In the genomic region with DNA sequence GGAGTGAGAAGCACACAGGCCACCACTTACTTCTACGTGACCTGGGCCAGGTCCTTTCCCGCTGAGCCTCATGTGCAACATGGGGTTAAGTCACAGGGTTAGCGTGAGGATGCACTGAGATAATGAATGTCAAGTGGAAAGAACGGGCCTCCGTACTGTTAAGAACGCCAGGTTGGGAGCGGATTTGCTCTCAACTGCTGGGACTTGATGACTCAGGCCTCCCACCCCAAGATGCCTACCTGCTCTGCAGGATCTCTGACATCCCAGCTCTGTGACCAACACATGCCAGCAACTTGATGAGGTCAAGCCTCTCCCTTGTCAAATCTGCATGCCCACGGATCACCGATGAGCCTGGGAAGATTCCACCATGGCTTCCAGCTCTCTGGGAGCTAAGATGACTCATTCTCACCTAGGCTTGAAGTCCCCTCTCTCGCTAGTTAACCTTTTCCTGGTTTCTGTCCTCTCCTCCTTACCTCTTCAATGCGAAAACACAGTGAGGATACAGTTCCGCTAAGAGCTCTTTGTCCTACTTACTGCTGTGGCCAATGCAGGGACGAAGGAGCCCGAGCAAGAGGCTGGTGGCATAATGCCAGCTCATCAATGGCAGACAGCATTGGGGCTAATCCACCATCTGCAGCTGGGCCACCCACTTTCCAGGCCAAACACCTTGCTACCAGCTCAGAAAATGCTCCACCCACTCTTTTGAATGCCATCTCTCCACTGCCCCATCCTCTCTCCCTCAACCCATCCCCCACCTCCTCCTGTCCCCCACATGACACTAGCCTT, we compare ENCODE assay signal across 17 cellular contexts.
DNase-seq lines count a peak whose midpoint lies in the region; TF ChIP-seq lines count a peak whose summit lies in the region.
"Had no signal": no experiment of that assay in that cellular context is flagged by ENCODE, and none has a peak within 500 bp of the region (broad histone marks: within the 10 kb centered on the region; RNA-seq: fewer than 3 reads in every experiment).

No MANE protein-coding gene starts in this region.

- H3K9me3 Mint-ChIP-seq in chondrocyte (ENCODE audit: low read depth): peaks cover 3% of the 10 kb centered on the region
- H3K9me3 Mint-ChIP-seq: CD4-positive, alpha-beta T cell had no signal

- DNase-seq in NCI-H524 treated with DMSO at 0.1 percent for 48 hours (lab: John Stamatoyannopoulos, UW): peak; percentile 47
- peak; percentile 27 for DNase-seq in hepatocyte (ENCODE audit: low spot score)
- peak; percentile 55 to 73 for DNase-seq in trophoblast cell
- DNase-seq in chondrocyte (ENCODE audit: low spot score): no peak
- DNase-seq in activated CD4-positive, alpha-beta T cell treated with anti-CD3 and anti-CD28 coated beads, Interleukin-2, amount 50 U/mL, for 48 hours: no peak
- no peak for DNase-seq in OCI-LY7 (ENCODE audit: low spot score)
- DNase-seq: CD4-positive, alpha-beta T cell; DMS79 treated with DMSO at 0.1 percent for 48 hours; GM23248; Kasumi-1; NCI-H1105; NCI-H1694; PC-3; SJCRH30 had no signal

- intact Hi-C loops in OCI-LY7 (cut with micrococcal nuclease; ENCODE audit: unreplicated experiment): no loop called here

- H3K23ac ChIP-seq in trophoblast cell (ENCODE audit: low read length): no peak overlapping the region

- peaks cover under 1% of the 10 kb centered on the region for H3K4me1 Mint-ChIP-seq in chondrocyte (ENCODE audit: low read depth)
- H3K4me1 Mint-ChIP-seq: B cell had no signal

- H3K18ac ChIP-seq in trophoblast cell (ENCODE audit: low read length): peak overlapping the region; percentile 18

- H2AK5ac ChIP-seq in trophoblast cell (ENCODE audit: low read length): no peak overlapping the region

- H3K9me2 ChIP-seq in hepatocyte (replicated peaks; ENCODE audit: insufficient read depth) (no peaks in the 10 kb centered on the region), OCI-LY7 (ENCODE audit: insufficient read depth, low read length) (no peaks in the 10 kb centered on the region)

- H4K12ac ChIP-seq in trophoblast cell (ENCODE audit: low read depth, low read length): no peak overlapping the region

- H4K20me1 ChIP-seq in hepatocyte (ENCODE audit: insufficient read depth, poor library complexity, severe bottlenecking) (no peaks in the 10 kb centered on the region), OCI-LY7 (ENCODE audit: insufficient read depth, low read length) (no peaks in the 10 kb centered on the region)

- H3K79me1 ChIP-seq in trophoblast cell (ENCODE audit: low read length): peaks cover 2% of the 10 kb centered on the region

- H3K27me3 ChIP-seq in HUES6 (ENCODE audit: control insufficient read depth, insufficient read depth, low read length) (no peaks in the 10 kb centered on the region; the same call in 1 of the 2 replicates), hepatocyte (no peaks in the 10 kb centered on the region), trophoblast cell (ENCODE audit: insufficient read depth, low read length) (no peaks in the 10 kb centered on the region)
- H3K27me3 ChIP-seq: SJCRH30 had no signal

- H3K36me3 ChIP-seq in HUES6 (ENCODE audit: control insufficient read depth, insufficient read depth, low read length) (no peaks in the 10 kb centered on the region), hepatocyte (replicated peaks; ENCODE audit: insufficient read depth, low read depth) (no peaks in the 10 kb centered on the region), trophoblast cell (ENCODE audit: control insufficient read depth in 1 of 2, insufficient read depth in 2 of 2, low read length in 2 of 2) (no peaks in the 10 kb centered on the region), OCI-LY7 (ENCODE audit: insufficient read depth, low read length) (no peaks in the 10 kb centered on the region)
- H3K36me3 ChIP-seq: SJCRH30 had no signal

- H2BK120ac ChIP-seq in trophoblast cell (ENCODE audit: insufficient read depth, low read length, poor library complexity): no peak overlapping the region

- no peaks in the 10 kb centered on the region for H3K27me3 Mint-ChIP-seq in chondrocyte (ENCODE audit: low read depth)
- H3K27me3 Mint-ChIP-seq: B cell; CD4-positive, alpha-beta T cell had no signal

- BruUV-seq in OCI-LY7 (replicated peaks; lab: Mats Ljungman, UMichigan): no TSS peak

- H4K91ac ChIP-seq in trophoblast cell (ENCODE audit: low read depth, low read length): peak overlapping the region; percentile 60

- H3K4me2 ChIP-seq in hepatocyte (no peak overlapping the region), trophoblast cell (ENCODE audit: low read length) (no peak overlapping the region), OCI-LY7 (ENCODE audit: low read length) (no peak overlapping the region)

- CTCF ChIA-PET in OCI-LY7 (lab: Charles Lee; ENCODE audit: unreplicated experiment): no interaction called here

- H3K27ac ChIP-seq in HUES6 (ENCODE audit: low read depth, low read length) (no peak overlapping the region), hepatocyte (no peak overlapping the region), trophoblast cell (ENCODE audit: low read depth, low read length) (no peak overlapping the region), OCI-LY7 (ENCODE audit: low read depth, low read length, poor library complexity, severe bottlenecking) (no peak overlapping the region)
- H3K27ac ChIP-seq: GM23248, RWPE1, SJCRH30 had no signal

- no peak overlapping the region for H3K4ac ChIP-seq in trophoblast cell (ENCODE audit: low read depth, low read length)

- H2BK5ac ChIP-seq in trophoblast cell (ENCODE audit: low read depth, low read length, poor library complexity): no peak overlapping the region

- H3K79me2 ChIP-seq in hepatocyte: no peaks in the 10 kb centered on the region
- H3K79me2 ChIP-seq in trophoblast cell (ENCODE audit: control insufficient read depth, insufficient read depth, low read length, poor library complexity): no peaks in the 10 kb centered on the region
- H3K79me2 ChIP-seq in OCI-LY7 (ENCODE audit: insufficient read depth, low read depth, low read length): no peaks in the 10 kb centered on the region

- peaks cover 42% of the 10 kb centered on the region; the same call in 1 of the 2 replicates for H3K4me1 ChIP-seq in HUES6 (ENCODE audit: control insufficient read depth, insufficient read depth, low read length)
- H3K4me1 ChIP-seq in hepatocyte (ENCODE audit: insufficient read depth): no peaks in the 10 kb centered on the region
- peaks cover 46 to 48% of the 10 kb centered on the region in 2 experiments for H3K4me1 ChIP-seq in trophoblast cell (ENCODE audit: control insufficient read depth in 1 of 2, insufficient read depth in 2 of 2, low read length in 2 of 2)
- no peaks in the 10 kb centered on the region for H3K4me1 ChIP-seq in OCI-LY7 (ENCODE audit: insufficient read depth, low read length, poor library complexity, severe bottlenecking)

- no peaks in the 10 kb centered on the region for H3K36me3 Mint-ChIP-seq in chondrocyte (ENCODE audit: low read depth)

- H2AFZ ChIP-seq in hepatocyte: no peak overlapping the region
- no peak overlapping the region for H2AFZ ChIP-seq in trophoblast cell (ENCODE audit: insufficient read depth, low read length, poor library complexity)
- H2AFZ ChIP-seq in OCI-LY7 (ENCODE audit: low read length): no peak overlapping the region
- H2AFZ ChIP-seq: GM23248 had no signal

- no peak overlapping the region for H2BK12ac ChIP-seq in trophoblast cell (ENCODE audit: low read length)

- H3K9ac ChIP-seq in HUES6 (ENCODE audit: low read length): peak overlapping the region; percentile 9
- no peak overlapping the region for H3K9ac ChIP-seq in trophoblast cell (ENCODE audit: low read length)
- H3K9ac ChIP-seq: GM23248 had no signal

- no peak overlapping the region for H3K27ac Mint-ChIP-seq in chondrocyte (ENCODE audit: unreplicated experiment)
- H3K27ac Mint-ChIP-seq: B cell; CD4-positive, alpha-beta T cell had no signal

- H4K8ac ChIP-seq in trophoblast cell (ENCODE audit: low read depth, low read length): no peak overlapping the region

- no peak overlapping the region for H3K4me3 Mint-ChIP-seq in chondrocyte (ENCODE audit: unreplicated experiment)
- H3K4me3 Mint-ChIP-seq: B cell; CD4-positive, alpha-beta T cell had no signal

- TF ChIP-seq CTCF in hepatocyte (IDR thresholded peaks at IDR 0.05; ENCODE audit: poor library complexity) (no peak), chondrocyte (IDR thresholded peaks at IDR 0.05) (no peak), OCI-LY7 (conservative IDR thresholded peaks at IDR 0.05; ENCODE audit: low read length) (no peak)

- H3K4me3 ChIP-seq in HUES6 (ENCODE audit: low read depth, low read length) (no peak overlapping the region), hepatocyte (no peak overlapping the region), trophoblast cell (ENCODE audit: low read depth, low read length) (no peak overlapping the region), OCI-LY7 (ENCODE audit: low read depth, low read length, poor library complexity, severe bottlenecking) (no peak overlapping the region)
- H3K4me3 ChIP-seq: GM23248, SJCRH30 had no signal

- WGBS in hepatocyte (ENCODE audit: low lambda C conversion rate, missing lambda C conversion rate): 71% methylated on average over 14 of the region's 14 CpGs
- no CpG with 5 or more reads among the region's 14 CpGs for WGBS in trophoblast cell (ENCODE audit: extremely low coverage, insufficient coverage, insufficient read length)

- POLR2A ChIA-PET in OCI-LY7 (lab: Charles Lee): interaction anchor here (0.9 kb wide), 1 partner anchor 269 kb away, joined by 3 read pairs; no protein-coding TSS in a partner anchor

- no peak overlapping the region for H3K14ac ChIP-seq in trophoblast cell (ENCODE audit: low read length)

- no peaks in the 10 kb centered on the region for H3K9me3 ChIP-seq in HUES6 (ENCODE audit: control insufficient read depth, insufficient read depth, low read depth, low read length)
- no peaks in the 10 kb centered on the region for H3K9me3 ChIP-seq in hepatocyte (ENCODE audit: low read depth)
- H3K9me3 ChIP-seq in trophoblast cell (ENCODE audit: insufficient read depth, low read depth, low read length): no peaks in the 10 kb centered on the region
- H3K9me3 ChIP-seq in OCI-LY7 (ENCODE audit: low read length): no peaks in the 10 kb centered on the region
- H3K9me3 ChIP-seq: SJCRH30 had no signal

Comparison
In these comparisons a context has a peak if more than half of its experiments do, and no peak if none do; other contexts are left out.
1. DNase-seq: peak in NCI-H524 treated with DMSO at 0.1 percent for 48 hours (single experiment), hepatocyte (single experiment) and trophoblast cell (2 of 2); none in chondrocyte (single experiment), activated CD4-positive, alpha-beta T cell treated with anti-CD3 and anti-CD28 coated beads, Interleukin-2, amount 50 U/mL, for 48 hours (0 of 2) and OCI-LY7 (single experiment).